ENCODE assay signal across 24 cellular contexts in the genomic region with DNA sequence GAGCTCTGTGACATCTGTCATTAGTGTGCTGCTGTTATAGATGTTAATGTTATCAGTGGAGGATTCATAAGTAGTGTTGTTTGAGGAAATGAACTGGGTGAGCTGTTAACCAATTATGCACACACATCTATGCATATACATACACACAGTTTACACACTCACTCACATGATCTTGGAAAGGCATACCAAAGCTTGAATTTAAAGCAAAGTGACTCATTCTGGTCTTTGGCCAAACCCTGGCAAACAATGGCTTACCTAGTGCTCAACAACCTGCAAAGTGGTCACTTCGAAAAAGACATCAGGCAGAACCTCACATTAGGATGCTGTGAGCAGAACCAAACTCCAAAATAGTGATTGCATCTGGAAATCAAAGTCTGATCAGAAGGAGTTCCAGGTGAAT.
"Had no signal": no experiment of that assay in that cellular context is flagged by ENCODE, and none has a peak within 500 bp of the region (broad histone marks: within the 10 kb centered on the region; RNA-seq: fewer than 3 reads in every experiment).

No MANE protein-coding gene starts in this region.

- H3K27me3 ChIP-seq: body of pancreas, testis, vagina had no signal

- H3K9me3 ChIP-seq: body of pancreas, testis, vagina had no signal

- H3K27ac ChIP-seq: body of pancreas, testis, vagina had no signal

- H3K36me3 Mint-ChIP-seq: activated naive CD8-positive, alpha-beta T cell treated with anti-CD3 and anti-CD28 coated beads, Interleukin-2, amount 10 ng/mL, durations not matched to agents 7 days and 5 days; mesothelial cell of epicardium; stimulated activated naive B cell treated with anti-CD40 and anti-IgM and Interleukin-4, amounts not matched to agents 10 μg/mL and 1 μg/mL and 100 μg/mL, for 72 hours had no signal

- H3K4me3 Mint-ChIP-seq: activated CD4-positive, alpha-beta memory T cell treated with anti-CD3 and anti-CD28 coated beads, Interleukin-2, amount 10 ng/mL, durations not matched to agents 7 days and 5 days; activated CD4-positive, alpha-beta T cell treated with anti-CD3 and anti-CD28 coated beads, Interleukin-2, amount 10 ng/mL, durations not matched to agents 24 days and 14 days; activated naive CD4-positive, alpha-beta T cell treated with anti-CD3 and anti-CD28 coated beads for 36 hours; activated naive CD8-positive, alpha-beta T cell treated with anti-CD3 and anti-CD28 coated beads, Interleukin-2, amount 10 ng/mL, durations not matched to agents 7 days and 5 days; activated T-cell treated with anti-CD3 and anti-CD28 coated beads, Interleukin-2, amount 50 U/mL, for 72 hours; dendritic cell treated with granulocyte-macrophage colony-stimulating factor and Interleukin-4, amounts not matched to agents 40 ng/mL and 50 ng/mL, for 4 days; mesothelial cell of epicardium; natural killer cell; stimulated activated naive B cell treated with anti-CD40 and anti-IgM and Interleukin-4, amounts not matched to agents 10 μg/mL and 1 μg/mL and 100 μg/mL, for 72 hours had no signal

- H3K36me3 ChIP-seq: vagina had no signal

- H3K4me3 ChIP-seq: body of pancreas, testis, vagina had no signal

- H3K27me3 Mint-ChIP-seq: activated CD4-positive, alpha-beta memory T cell treated with anti-CD3 and anti-CD28 coated beads, Interleukin-2, amount 10 ng/mL, durations not matched to agents 7 days and 5 days; activated CD4-positive, alpha-beta T cell treated with anti-CD3 and anti-CD28 coated beads, Interleukin-2, amount 10 ng/mL, durations not matched to agents 24 days and 14 days; activated naive CD8-positive, alpha-beta T cell treated with anti-CD3 and anti-CD28 coated beads, Interleukin-2, amount 10 ng/mL, durations not matched to agents 7 days and 5 days; dendritic cell treated with granulocyte-macrophage colony-stimulating factor and Interleukin-4, amounts not matched to agents 40 ng/mL and 50 ng/mL, for 4 days; progenitor cell of endocrine pancreas; stimulated activated naive B cell treated with anti-CD40 and anti-IgM and Interleukin-4, amounts not matched to agents 10 μg/mL and 1 μg/mL and 100 μg/mL, for 72 hours had no signal

- H3K27ac Mint-ChIP-seq: activated CD4-positive, alpha-beta memory T cell treated with anti-CD3 and anti-CD28 coated beads, Interleukin-2, amount 10 ng/mL, durations not matched to agents 7 days and 5 days; activated CD4-positive, alpha-beta T cell treated with anti-CD3 and anti-CD28 coated beads, Interleukin-2, amount 10 ng/mL, durations not matched to agents 24 days and 14 days; activated naive CD4-positive, alpha-beta T cell treated with anti-CD3 and anti-CD28 coated beads for 36 hours; activated naive CD8-positive, alpha-beta T cell treated with anti-CD3 and anti-CD28 coated beads, Interleukin-2, amount 10 ng/mL, durations not matched to agents 7 days and 5 days; activated T-cell treated with anti-CD3 and anti-CD28 coated beads, Interleukin-2, amount 50 U/mL, for 72 hours; dendritic cell treated with granulocyte-macrophage colony-stimulating factor and Interleukin-4, amounts not matched to agents 40 ng/mL and 50 ng/mL, for 4 days; mesothelial cell of epicardium; natural killer cell; progenitor cell of endocrine pancreas; stimulated activated naive B cell treated with anti-CD40 and anti-IgM and Interleukin-4, amounts not matched to agents 10 μg/mL and 1 μg/mL and 100 μg/mL, for 72 hours had no signal

- H3K4me1 Mint-ChIP-seq: activated CD4-positive, alpha-beta memory T cell treated with anti-CD3 and anti-CD28 coated beads, Interleukin-2, amount 10 ng/mL, durations not matched to agents 7 days and 5 days; activated CD4-positive, alpha-beta T cell treated with anti-CD3 and anti-CD28 coated beads, Interleukin-2, amount 10 ng/mL, durations not matched to agents 24 days and 14 days; activated naive CD8-positive, alpha-beta T cell treated with anti-CD3 and anti-CD28 coated beads, Interleukin-2, amount 10 ng/mL, durations not matched to agents 7 days and 5 days; mesothelial cell of epicardium; natural killer cell; stimulated activated naive B cell treated with anti-CD40 and anti-IgM and Interleukin-4, amounts not matched to agents 10 μg/mL and 1 μg/mL and 100 μg/mL, for 72 hours had no signal

- H3K4me1 ChIP-seq: body of pancreas, testis, vagina had no signal

- ATAC-seq: activated T-cell treated with anti-CD3 and anti-CD28 coated beads, Interleukin-2, amount 50 U/mL, for 72 hours; body of pancreas; left ventricle myocardium superior; natural killer cell; stimulated activated naive B cell treated with anti-CD40 and anti-IgM and Interleukin-4, amounts not matched to agents 10 μg/mL and 1 μg/mL and 100 μg/mL, for 72 hours had no signal

- DNase-seq: activated CD4-positive, alpha-beta memory T cell treated with anti-CD3 and anti-CD28 coated beads, Interleukin-2, amount 10 ng/mL, durations not matched to agents 7 days and 5 days; activated CD4-positive, alpha-beta T cell treated with anti-CD3 and anti-CD28 coated beads, Interleukin-2, amount 10 ng/mL, durations not matched to agents 24 days and 14 days; activated effector memory CD4-positive, alpha-beta T cell treated with Interleukin-2 at 50 U/mL for 16 hours; activated naive CD4-positive, alpha-beta T cell treated with anti-CD3 and anti-CD28 coated beads for 36 hours; activated naive CD8-positive, alpha-beta T cell treated with anti-CD3 and anti-CD28 coated beads, Interleukin-2, amount 10 ng/mL, durations not matched to agents 7 days and 5 days; activated T-cell treated with anti-CD3 and anti-CD28 coated beads, Interleukin-2, amount 50 U/mL, for 72 hours; amniotic stem cell; body of pancreas; caudate nucleus; effector CD4-positive, alpha-beta T cell; head of caudate nucleus; left ventricle myocardium superior; mammary epithelial cell; natural killer cell; retina; stimulated activated CD4-positive, alpha-beta T cell treated with anti-CD3 and anti-CD28 coated beads, Interleukin-2, amount 100 ng/mL, for 48 hours; stimulated activated CD8-positive, alpha-beta memory T cell treated with anti-CD3 and anti-CD28 coated beads, Interleukin-4, amount 100 ng/mL, for 48 hours; stimulated activated naive B cell treated with anti-CD40 and anti-IgM and Interleukin-4, amounts not matched to agents 10 μg/mL and 1 μg/mL and 100 μg/mL, for 72 hours; testis; trophoblast cell had no signal
